In genomic region chr20:63106108-63106764, GRCh38 we compare ENCODE assay signal across 11 cellular contexts.
DNase-seq lines count a peak whose midpoint lies in the region; ATAC-seq and TF ChIP-seq lines count a peak whose summit lies in the region.
"Had no signal": no experiment of that assay in that cellular context is flagged by ENCODE, and none has a peak within 500 bp of the region (broad histone marks: within the 10 kb centered on the region; RNA-seq: fewer than 3 reads in every experiment).

No MANE protein-coding gene starts in this region.

- no peak for TF ChIP-seq CTCF in fibroblast of lung (conservative IDR thresholded peaks at IDR 0.05 in 1 of 2, IDR thresholded peaks at IDR 0.05 in 1 of 2; ENCODE audit: low read depth in 1 of 2, low read length in 2 of 2)

- no peaks in the 10 kb centered on the region for H3K9me3 ChIP-seq in fibroblast of lung (ENCODE audit: control insufficient read depth, insufficient read depth, low read depth, low read length)
- H3K9me3 ChIP-seq in effector memory CD4-positive, alpha-beta T cell (ENCODE audit: control insufficient read depth, low read length), result no peaks in the 10 kb centered on the region

- H3K27me3 ChIP-seq in fibroblast of lung (ENCODE audit: control insufficient read depth, insufficient read depth, low read length), result no peaks in the 10 kb centered on the region
- H3K27me3 ChIP-seq in effector memory CD4-positive, alpha-beta T cell (replicated peaks; ENCODE audit: control insufficient read depth, insufficient read depth, low read length, poor library complexity, severe bottlenecking), result no peaks in the 10 kb centered on the region
- H3K27me3 ChIP-seq: ascending aorta had no signal

- no peak overlapping the region for H3K4me3 ChIP-seq in fibroblast of lung (replicated peaks in 1 of 4; ENCODE audit: control extremely low read depth in 1 of 4, insufficient read depth in 1 of 4, low read depth in 3 of 4, low read length in 4 of 4)
- H3K4me3 ChIP-seq in effector memory CD4-positive, alpha-beta T cell (ENCODE audit: insufficient read depth, low read depth, low read length, poor library complexity, severe bottlenecking), result no peak overlapping the region
- H3K4me3 ChIP-seq: ascending aorta, SJSA1 had no signal

- no peak overlapping the region for H3K9ac ChIP-seq in fibroblast of lung (ENCODE audit: insufficient read depth, low read length)

- no peaks in the 10 kb centered on the region for H3K79me2 ChIP-seq in fibroblast of lung (ENCODE audit: control insufficient read depth, insufficient read depth, low read length)

- no peak overlapping the region for H3K27ac ChIP-seq in fibroblast of lung (ENCODE audit: insufficient read depth, low read length)
- H3K27ac ChIP-seq in effector memory CD4-positive, alpha-beta T cell (ENCODE audit: insufficient read depth, low read length, poor library complexity, severe bottlenecking), result no peak overlapping the region
- H3K27ac ChIP-seq: SJSA1 had no signal

- no peaks in the 10 kb centered on the region for H3K36me3 ChIP-seq in fibroblast of lung (ENCODE audit: control insufficient read depth, insufficient read depth, low read length)
- no peaks in the 10 kb centered on the region for H3K36me3 ChIP-seq in effector memory CD4-positive, alpha-beta T cell (ENCODE audit: control insufficient read depth, insufficient read depth, low read length)
- H3K36me3 ChIP-seq: ascending aorta, SJSA1 had no signal

- intact Hi-C loops in sciatic nerve (cut with DNase I), result no loop called here

- no peaks in the 10 kb centered on the region for H3K4me1 ChIP-seq in fibroblast of lung (ENCODE audit: control insufficient read depth, extremely low read depth, insufficient read depth, low read length)
- H3K4me1 ChIP-seq in effector memory CD4-positive, alpha-beta T cell (ENCODE audit: control insufficient read depth, insufficient read depth, low read length, poor library complexity, severe bottlenecking), result peaks cover 3% of the 10 kb centered on the region

- peak; percentile 15 for DNase-seq in EL
- DNase-seq in NCI-H2171 treated with DMSO at 0.1 percent for 48 hours (lab: John Stamatoyannopoulos, UW), result peak; percentile 58
- peak; percentile 4 to 31 for DNase-seq in fibroblast of lung (ENCODE audit: low read depth in 2 of 2)
- DNase-seq in sciatic nerve (ENCODE audit: low spot score), result no peak
- DNase-seq in pons (ENCODE audit: low spot score), result no peak
- DNase-seq in GDM1 (lab: John Stamatoyannopoulos, UW), result no peak
- DNase-seq in effector memory CD4-positive, alpha-beta T cell, result no peak
- DNase-seq: DMS53, NCI-H510A treated with DMSO at 0.1 percent for 48 hours had no signal

- no peak overlapping the region for H3K4me2 ChIP-seq in fibroblast of lung (ENCODE audit: extremely low read depth, insufficient read depth, low read length)

- ATAC-seq in sciatic nerve, result peak; percentile 34

- no peak overlapping the region for H2AFZ ChIP-seq in fibroblast of lung (ENCODE audit: low read length)

- no peaks in the 10 kb centered on the region for H4K20me1 ChIP-seq in fibroblast of lung (ENCODE audit: control insufficient read depth, extremely low read depth, insufficient read depth, low read length)

Comparison
In these comparisons a context has a peak if more than half of its experiments do, and no peak if none do; other contexts are left out.
1. DNase-seq: peak in EL (single experiment), NCI-H2171 treated with DMSO at 0.1 percent for 48 hours (single experiment) and fibroblast of lung (2 of 2); none in sciatic nerve (single experiment), pons (single experiment), GDM1 (single experiment) and effector memory CD4-positive, alpha-beta T cell (0 of 3).